1 cellular context compared by ENCODE assay signal in the genomic region with DNA sequence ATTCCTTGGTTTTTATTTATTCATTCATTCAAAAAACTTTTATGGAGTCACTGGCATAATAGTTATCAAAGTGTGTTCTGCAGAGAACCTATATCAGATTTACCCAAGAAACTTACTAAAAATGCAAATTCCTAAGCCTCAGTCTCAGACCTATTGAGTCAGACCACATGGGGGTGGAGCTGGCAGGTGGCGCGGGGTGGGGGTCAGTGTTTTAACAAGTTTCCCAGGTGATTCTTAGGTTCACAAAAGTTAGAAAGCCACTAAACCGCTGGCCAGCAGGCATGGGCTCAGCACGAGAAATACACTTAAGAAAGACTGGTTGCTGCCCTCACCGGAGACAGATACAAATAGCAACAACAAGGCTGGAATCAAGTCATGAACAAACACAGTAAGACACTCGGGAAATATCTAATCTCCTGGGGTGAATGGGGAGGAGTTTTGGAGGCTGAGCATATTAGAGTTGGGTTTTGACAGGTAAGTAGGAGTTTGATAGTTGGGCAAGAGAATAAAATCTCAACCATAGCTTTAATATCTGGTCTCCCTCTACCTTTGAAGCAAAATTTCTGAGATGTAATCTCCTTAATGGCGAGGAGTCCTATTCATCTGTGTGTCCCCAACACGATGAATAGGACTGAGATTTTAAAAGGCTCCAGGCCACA.
TF ChIP-seq lines count a peak whose summit lies in the region.

No MANE protein-coding gene starts in this region.

TF ChIP-seq in GM12878, 131 proteins besides CTCF, POLR2A, EP300 and RAD21:
- TF ChIP-seq BMI1 (IDR thresholded peaks at IDR 0.05; ENCODE audit: borderline replicate concordance) (no peak), IKZF1 (conservative IDR thresholded peaks at IDR 0.05) (0 out of 2 replicates have a peak, but pooled peaks have one; percentile 16)
